In the genomic region with DNA sequence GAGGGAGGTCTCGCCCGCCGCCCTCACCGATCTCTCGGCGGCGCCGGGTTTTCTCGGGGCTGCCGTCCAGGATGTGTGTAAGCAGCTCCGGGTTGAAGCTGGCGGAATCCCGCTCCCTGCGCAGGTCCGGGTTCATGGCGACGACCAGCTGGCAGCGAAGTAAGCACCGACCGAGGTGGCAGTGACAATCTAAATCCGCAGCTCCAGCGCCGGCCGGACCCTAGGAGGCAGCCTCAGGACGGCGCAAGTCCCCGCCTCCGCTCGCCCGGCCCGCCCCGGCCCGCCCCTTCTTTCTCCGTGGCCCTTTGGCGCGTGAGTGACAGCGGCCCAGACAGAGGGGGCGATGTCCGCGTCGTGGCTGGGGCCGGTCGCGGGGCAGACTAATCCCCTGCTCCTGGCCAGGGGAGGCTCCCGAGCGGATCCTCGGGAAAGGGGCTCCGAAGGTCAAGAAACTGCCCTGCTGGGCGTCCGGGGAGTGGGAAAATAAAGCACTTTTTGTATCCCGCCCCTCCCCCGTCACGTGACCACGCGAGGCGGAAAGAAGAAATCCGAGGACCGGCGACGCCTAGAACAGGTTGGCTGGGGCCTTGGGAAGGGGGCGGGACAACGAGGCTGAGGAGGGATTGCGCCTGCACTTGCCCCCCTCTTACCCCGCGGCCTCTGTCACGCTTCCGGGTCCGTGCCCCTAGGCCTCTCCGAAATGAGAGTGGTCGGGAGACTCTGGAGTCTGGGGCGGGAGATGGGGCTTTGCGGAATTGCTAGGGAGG, we compare ENCODE assay signal across 1 cellular context.
TF ChIP-seq lines count a peak whose summit lies in the region.

A gene (minus strand): TSS at position 229 of the 767 bp plus-strand sequence. CDS start 93 bp downstream, at position 136.
A gene with protein sequence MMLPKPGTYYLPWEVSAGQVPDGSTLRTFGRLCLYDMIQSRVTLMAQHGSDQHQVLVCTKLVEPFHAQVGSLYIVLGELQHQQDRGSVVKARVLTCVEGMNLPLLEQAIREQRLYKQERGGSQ (plus strand): TSS at position 303 of the 767 bp plus-strand sequence. CDS start 6,953 bp downstream, outside the sequence.

TF ChIP-seq in GM12878, 131 proteins besides CTCF, POLR2A, EP300 and RAD21 (continued from another document and continues in another):
- TF ChIP-seq, protein P1, sequence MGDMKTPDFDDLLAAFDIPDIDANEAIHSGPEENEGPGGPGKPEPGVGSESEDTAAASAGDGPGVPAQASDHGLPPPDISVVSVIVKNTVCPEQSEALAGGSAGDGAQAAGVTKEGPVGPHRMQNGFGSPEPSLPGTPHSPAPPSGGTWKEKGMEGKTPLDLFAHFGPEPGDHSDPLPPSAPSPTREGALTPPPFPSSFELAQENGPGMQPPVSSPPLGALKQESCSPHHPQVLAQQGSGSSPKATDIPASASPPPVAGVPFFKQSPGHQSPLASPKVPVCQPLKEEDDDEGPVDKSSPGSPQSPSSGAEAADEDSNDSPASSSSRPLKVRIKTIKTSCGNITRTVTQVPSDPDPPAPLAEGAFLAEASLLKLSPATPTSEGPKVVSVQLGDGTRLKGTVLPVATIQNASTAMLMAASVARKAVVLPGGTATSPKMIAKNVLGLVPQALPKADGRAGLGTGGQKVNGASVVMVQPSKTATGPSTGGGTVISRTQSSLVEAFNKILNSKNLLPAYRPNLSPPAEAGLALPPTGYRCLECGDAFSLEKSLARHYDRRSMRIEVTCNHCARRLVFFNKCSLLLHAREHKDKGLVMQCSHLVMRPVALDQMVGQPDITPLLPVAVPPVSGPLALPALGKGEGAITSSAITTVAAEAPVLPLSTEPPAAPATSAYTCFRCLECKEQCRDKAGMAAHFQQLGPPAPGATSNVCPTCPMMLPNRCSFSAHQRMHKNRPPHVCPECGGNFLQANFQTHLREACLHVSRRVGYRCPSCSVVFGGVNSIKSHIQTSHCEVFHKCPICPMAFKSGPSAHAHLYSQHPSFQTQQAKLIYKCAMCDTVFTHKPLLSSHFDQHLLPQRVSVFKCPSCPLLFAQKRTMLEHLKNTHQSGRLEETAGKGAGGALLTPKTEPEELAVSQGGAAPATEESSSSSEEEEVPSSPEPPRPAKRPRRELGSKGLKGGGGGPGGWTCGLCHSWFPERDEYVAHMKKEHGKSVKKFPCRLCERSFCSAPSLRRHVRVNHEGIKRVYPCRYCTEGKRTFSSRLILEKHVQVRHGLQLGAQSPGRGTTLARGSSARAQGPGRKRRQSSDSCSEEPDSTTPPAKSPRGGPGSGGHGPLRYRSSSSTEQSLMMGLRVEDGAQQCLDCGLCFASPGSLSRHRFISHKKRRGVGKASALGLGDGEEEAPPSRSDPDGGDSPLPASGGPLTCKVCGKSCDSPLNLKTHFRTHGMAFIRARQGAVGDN (IDR thresholded peaks at IDR 0.05) = no peak; the same call in 1 of the 2 replicates
- TF ChIP-seq, protein P2, sequence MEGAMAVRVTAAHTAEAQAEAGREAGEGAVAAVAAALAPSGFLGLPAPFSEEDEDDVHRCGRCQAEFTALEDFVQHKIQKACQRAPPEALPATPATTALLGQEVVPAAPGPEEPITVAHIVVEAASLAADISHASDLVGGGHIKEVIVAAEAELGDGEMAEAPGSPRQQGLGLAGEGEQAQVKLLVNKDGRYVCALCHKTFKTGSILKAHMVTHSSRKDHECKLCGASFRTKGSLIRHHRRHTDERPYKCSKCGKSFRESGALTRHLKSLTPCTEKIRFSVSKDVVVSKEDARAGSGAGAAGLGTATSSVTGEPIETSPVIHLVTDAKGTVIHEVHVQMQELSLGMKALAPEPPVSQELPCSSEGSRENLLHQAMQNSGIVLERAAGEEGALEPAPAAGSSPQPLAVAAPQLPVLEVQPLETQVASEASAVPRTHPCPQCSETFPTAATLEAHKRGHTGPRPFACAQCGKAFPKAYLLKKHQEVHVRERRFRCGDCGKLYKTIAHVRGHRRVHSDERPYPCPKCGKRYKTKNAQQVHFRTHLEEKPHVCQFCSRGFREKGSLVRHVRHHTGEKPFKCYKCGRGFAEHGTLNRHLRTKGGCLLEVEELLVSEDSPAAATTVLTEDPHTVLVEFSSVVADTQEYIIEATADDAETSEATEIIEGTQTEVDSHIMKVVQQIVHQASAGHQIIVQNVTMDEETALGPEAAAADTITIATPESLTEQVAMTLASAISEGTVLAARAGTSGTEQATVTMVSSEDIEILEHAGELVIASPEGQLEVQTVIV (IDR thresholded peaks at IDR 0.05; ENCODE audit: borderline replicate concordance, partially characterized antibody) = peak; percentile 81
- TF ChIP-seq, protein P3, sequence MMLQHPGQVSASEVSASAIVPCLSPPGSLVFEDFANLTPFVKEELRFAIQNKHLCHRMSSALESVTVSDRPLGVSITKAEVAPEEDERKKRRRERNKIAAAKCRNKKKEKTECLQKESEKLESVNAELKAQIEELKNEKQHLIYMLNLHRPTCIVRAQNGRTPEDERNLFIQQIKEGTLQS (IDR thresholded peaks at IDR 0.05; ENCODE audit: borderline replicate concordance, extremely low read depth, low read depth, low read length) = peak; percentile 84; the same call in 1 of the 2 replicates
- TF ChIP-seq IKZF1 (conservative IDR thresholded peaks at IDR 0.05) (peak; percentile 82), NBN (IDR thresholded peaks at IDR 0.05) (0 out of 2 replicates have a peak, but pooled peaks have one; percentile 54), TCF3 (IDR thresholded peaks at IDR 0.05; ENCODE audit: borderline replicate concordance, insufficient read depth, low read depth, low read length) (peak; percentile 53; the same call in 1 of the 2 replicates), BACH1 (IDR thresholded peaks at IDR 0.05; ENCODE audit: borderline replicate concordance) (peak; percentile 71), FOXK2 (IDR thresholded peaks at IDR 0.05) (no peak), CREM (IDR thresholded peaks at IDR 0.05; ENCODE audit: low read depth) (peak; percentile 42; the same call in 1 of the 2 replicates), CHD2 (IDR thresholded peaks at IDR 0.05; ENCODE audit: borderline replicate concordance, low read depth, low read length) (peak; percentile 31; the same call in 1 of the 2 replicates), FOXM1 (IDR thresholded peaks at IDR 0.05; ENCODE audit: low read depth, low read length) (no peak), CREB1 (IDR thresholded peaks at IDR 0.05; ENCODE audit: low read depth) (0 out of 2 replicates have a peak, but pooled peaks have one; percentile 15), ETV6 (conservative IDR thresholded peaks at IDR 0.05 in 1 of 2, IDR thresholded peaks at IDR 0.05 in 1 of 2; ENCODE audit: borderline replicate concordance in 1 of 2, low read depth in 1 of 2) (no peak), MXI1 (IDR thresholded peaks at IDR 0.05; ENCODE audit: low read depth, low read length) (no peak; the same call in none of the 2 replicates), KLF5 (IDR thresholded peaks at IDR 0.05; ENCODE audit: partially characterized antibody) (peak; percentile 20), JUNB (IDR thresholded peaks at IDR 0.05) (no peak), SP1 (IDR thresholded peaks at IDR 0.05; ENCODE audit: low read depth, low read length) (peak; percentile 56), NR2C2 (IDR thresholded peaks at IDR 0.05; ENCODE audit: borderline replicate concordance, control insufficient read depth, insufficient read length, low read depth) (no peak), NRF1 (conservative IDR thresholded peaks at IDR 0.05; ENCODE audit: low read depth, low read length) (no peak), POLR2AphosphoS5 (IDR thresholded peaks at IDR 0.05; ENCODE audit: low read length) (peak; percentile 97), ATF7 (IDR thresholded peaks at IDR 0.05; ENCODE audit: low read depth) (peak; percentile 41), MEF2A (IDR thresholded peaks at IDR 0.05; ENCODE audit: insufficient read depth, low read depth, low read length) (no peak), NR2C1 (IDR thresholded peaks at IDR 0.05) (no peak), RBBP5 (conservative IDR thresholded peaks at IDR 0.05) (no peak), SUZ12 (IDR thresholded peaks at IDR 0.05; ENCODE audit: unreplicated experiment) (no peak), ZNF217 (IDR thresholded peaks at IDR 0.05) (no peak), EGR1 (IDR thresholded peaks at IDR 0.05; ENCODE audit: borderline replicate concordance in 1 of 2, low read depth in 2 of 2, low read length in 2 of 2) (peak in 1 of 2 experiments; percentile 70; a peak in 1 of 3 replicates), HDGF (IDR thresholded peaks at IDR 0.05) (no peak), TARDBP (IDR thresholded peaks at IDR 0.05; ENCODE audit: borderline replicate concordance) (no peak)
- TF ChIP-seq, protein P4, sequence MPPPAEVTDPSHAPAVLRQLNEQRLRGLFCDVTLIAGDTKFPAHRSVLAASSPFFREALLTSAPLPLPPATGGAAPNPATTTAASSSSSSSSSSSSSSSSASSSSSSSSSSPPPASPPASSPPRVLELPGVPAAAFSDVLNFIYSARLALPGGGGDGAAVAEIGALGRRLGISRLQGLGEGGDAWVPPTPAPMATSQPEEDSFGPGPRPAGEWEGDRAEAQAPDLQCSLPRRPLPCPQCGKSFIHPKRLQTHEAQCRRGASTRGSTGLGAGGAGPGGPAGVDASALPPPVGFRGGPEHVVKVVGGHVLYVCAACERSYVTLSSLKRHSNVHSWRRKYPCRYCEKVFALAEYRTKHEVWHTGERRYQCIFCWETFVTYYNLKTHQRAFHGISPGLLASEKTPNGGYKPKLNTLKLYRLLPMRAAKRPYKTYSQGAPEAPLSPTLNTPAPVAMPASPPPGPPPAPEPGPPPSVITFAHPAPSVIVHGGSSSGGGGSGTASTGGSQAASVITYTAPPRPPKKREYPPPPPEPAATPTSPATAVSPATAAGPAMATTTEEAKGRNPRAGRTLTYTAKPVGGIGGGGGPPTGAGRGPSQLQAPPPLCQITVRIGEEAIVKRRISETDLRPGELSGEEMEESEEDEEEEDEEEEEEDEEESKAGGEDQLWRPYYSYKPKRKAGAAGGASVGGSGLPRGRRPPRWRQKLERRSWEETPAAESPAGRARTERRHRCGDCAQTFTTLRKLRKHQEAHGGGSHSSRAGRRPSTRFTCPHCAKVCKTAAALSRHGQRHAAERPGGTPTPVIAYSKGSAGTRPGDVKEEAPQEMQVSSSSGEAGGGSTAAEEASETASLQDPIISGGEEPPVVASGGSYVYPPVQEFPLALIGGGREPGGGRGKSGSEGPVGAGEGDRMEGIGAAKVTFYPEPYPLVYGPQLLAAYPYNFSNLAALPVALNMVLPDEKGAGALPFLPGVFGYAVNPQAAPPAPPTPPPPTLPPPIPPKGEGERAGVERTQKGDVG (CRISPR knock-in tag; IDR thresholded peaks at IDR 0.05) = peak; percentile 67; the same call in 1 of the 2 replicates
- TF ChIP-seq, protein P5, sequence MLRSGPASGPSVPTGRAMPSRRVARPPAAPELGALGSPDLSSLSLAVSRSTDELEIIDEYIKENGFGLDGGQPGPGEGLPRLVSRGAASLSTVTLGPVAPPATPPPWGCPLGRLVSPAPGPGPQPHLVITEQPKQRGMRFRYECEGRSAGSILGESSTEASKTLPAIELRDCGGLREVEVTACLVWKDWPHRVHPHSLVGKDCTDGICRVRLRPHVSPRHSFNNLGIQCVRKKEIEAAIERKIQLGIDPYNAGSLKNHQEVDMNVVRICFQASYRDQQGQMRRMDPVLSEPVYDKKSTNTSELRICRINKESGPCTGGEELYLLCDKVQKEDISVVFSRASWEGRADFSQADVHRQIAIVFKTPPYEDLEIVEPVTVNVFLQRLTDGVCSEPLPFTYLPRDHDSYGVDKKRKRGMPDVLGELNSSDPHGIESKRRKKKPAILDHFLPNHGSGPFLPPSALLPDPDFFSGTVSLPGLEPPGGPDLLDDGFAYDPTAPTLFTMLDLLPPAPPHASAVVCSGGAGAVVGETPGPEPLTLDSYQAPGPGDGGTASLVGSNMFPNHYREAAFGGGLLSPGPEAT (IDR thresholded peaks at IDR 0.05; ENCODE audit: low read depth) = peak; percentile 70
- TF ChIP-seq, protein P6, sequence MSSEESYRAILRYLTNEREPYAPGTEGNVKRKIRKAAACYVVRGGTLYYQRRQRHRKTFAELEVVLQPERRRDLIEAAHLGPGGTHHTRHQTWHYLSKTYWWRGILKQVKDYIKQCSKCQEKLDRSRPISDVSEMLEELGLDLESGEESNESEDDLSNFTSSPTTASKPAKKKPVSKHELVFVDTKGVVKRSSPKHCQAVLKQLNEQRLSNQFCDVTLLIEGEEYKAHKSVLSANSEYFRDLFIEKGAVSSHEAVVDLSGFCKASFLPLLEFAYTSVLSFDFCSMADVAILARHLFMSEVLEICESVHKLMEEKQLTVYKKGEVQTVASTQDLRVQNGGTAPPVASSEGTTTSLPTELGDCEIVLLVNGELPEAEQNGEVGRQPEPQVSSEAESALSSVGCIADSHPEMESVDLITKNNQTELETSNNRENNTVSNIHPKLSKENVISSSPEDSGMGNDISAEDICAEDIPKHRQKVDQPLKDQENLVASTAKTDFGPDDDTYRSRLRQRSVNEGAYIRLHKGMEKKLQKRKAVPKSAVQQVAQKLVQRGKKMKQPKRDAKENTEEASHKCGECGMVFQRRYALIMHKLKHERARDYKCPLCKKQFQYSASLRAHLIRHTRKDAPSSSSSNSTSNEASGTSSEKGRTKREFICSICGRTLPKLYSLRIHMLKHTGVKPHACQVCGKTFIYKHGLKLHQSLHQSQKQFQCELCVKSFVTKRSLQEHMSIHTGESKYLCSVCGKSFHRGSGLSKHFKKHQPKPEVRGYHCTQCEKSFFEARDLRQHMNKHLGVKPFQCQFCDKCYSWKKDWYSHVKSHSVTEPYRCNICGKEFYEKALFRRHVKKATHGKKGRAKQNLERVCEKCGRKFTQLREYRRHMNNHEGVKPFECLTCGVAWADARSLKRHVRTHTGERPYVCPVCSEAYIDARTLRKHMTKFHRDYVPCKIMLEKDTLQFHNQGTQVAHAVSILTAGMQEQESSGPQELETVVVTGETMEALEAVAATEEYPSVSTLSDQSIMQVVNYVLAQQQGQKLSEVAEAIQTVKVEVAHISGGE (CRISPR knock-in tag; IDR thresholded peaks at IDR 0.05) = peak; percentile 65
- TF ChIP-seq, protein P7, sequence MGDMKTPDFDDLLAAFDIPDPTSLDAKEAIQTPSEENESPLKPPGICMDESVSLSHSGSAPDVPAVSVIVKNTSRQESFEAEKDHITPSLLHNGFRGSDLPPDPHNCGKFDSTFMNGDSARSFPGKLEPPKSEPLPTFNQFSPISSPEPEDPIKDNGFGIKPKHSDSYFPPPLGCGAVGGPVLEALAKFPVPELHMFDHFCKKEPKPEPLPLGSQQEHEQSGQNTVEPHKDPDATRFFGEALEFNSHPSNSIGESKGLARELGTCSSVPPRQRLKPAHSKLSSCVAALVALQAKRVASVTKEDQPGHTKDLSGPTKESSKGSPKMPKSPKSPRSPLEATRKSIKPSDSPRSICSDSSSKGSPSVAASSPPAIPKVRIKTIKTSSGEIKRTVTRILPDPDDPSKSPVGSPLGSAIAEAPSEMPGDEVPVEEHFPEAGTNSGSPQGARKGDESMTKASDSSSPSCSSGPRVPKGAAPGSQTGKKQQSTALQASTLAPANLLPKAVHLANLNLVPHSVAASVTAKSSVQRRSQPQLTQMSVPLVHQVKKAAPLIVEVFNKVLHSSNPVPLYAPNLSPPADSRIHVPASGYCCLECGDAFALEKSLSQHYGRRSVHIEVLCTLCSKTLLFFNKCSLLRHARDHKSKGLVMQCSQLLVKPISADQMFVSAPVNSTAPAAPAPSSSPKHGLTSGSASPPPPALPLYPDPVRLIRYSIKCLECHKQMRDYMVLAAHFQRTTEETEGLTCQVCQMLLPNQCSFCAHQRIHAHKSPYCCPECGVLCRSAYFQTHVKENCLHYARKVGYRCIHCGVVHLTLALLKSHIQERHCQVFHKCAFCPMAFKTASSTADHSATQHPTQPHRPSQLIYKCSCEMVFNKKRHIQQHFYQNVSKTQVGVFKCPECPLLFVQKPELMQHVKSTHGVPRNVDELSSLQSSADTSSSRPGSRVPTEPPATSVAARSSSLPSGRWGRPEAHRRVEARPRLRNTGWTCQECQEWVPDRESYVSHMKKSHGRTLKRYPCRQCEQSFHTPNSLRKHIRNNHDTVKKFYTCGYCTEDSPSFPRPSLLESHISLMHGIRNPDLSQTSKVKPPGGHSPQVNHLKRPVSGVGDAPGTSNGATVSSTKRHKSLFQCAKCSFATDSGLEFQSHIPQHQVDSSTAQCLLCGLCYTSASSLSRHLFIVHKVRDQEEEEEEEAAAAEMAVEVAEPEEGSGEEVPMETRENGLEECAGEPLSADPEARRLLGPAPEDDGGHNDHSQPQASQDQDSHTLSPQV (IDR thresholded peaks at IDR 0.05) = no peak
